In the genomic region with DNA sequence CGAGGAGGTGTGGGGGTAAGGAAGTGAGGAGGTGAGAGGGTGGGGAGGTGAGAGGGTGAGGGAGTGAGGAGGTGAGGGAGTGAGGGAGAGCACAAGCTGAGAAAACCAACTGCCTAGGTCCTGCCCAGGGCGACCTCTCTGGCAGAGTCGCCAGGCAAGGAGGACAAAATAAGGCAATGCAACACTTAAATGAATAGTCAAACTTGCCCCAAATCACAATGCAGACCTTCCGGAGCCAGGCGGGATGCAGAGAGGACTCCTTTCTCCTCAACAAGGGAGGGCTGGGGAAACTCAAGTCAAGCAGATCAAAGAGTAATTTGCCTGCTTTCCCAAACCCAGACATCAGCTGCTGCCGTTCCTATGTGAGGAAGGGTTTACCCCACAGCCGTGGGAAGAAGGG, we compare ENCODE assay signal across 1 cellular context.
TF ChIP-seq lines count a peak whose summit lies in the region.

No MANE protein-coding gene starts in this region.

TF ChIP-seq in H1, 55 proteins besides CTCF, POLR2A, EP300 and RAD21 (continued from another document):
- TF ChIP-seq, protein P1, sequence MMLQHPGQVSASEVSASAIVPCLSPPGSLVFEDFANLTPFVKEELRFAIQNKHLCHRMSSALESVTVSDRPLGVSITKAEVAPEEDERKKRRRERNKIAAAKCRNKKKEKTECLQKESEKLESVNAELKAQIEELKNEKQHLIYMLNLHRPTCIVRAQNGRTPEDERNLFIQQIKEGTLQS (IDR thresholded peaks at IDR 0.05; ENCODE audit: insufficient read depth, low read depth, low read length) = no peak
- TF ChIP-seq KDM5A (IDR thresholded peaks at IDR 0.05; ENCODE audit: low read length) (no peak), TAF1 (IDR thresholded peaks at IDR 0.05; ENCODE audit: low read depth, low read length) (no peak), HDAC2 (IDR thresholded peaks at IDR 0.05; ENCODE audit: borderline replicate concordance in 1 of 2, low read depth in 2 of 2, low read length in 2 of 2) (no peak), RFX5 (IDR thresholded peaks at IDR 0.05; ENCODE audit: borderline replicate concordance, low read depth, low read length) (no peak), FOSL1 (IDR thresholded peaks at IDR 0.05; ENCODE audit: insufficient read depth, low read depth, low read length) (no peak), SIX5 (IDR thresholded peaks at IDR 0.05; ENCODE audit: low read depth, low read length) (no peak), CEBPB (IDR thresholded peaks at IDR 0.05; ENCODE audit: low read depth, low read length) (no peak), GTF2F1 (IDR thresholded peaks at IDR 0.05; ENCODE audit: borderline replicate concordance, low read depth, low read length) (no peak), TEAD4 (IDR thresholded peaks at IDR 0.05; ENCODE audit: low read depth, low read length) (no peak), PHF8 (conservative IDR thresholded peaks at IDR 0.05; ENCODE audit: low read depth, low read length) (no peak), SUZ12 (IDR thresholded peaks at IDR 0.05; ENCODE audit: low read length) (no peak)
- TF ChIP-seq, protein P2, sequence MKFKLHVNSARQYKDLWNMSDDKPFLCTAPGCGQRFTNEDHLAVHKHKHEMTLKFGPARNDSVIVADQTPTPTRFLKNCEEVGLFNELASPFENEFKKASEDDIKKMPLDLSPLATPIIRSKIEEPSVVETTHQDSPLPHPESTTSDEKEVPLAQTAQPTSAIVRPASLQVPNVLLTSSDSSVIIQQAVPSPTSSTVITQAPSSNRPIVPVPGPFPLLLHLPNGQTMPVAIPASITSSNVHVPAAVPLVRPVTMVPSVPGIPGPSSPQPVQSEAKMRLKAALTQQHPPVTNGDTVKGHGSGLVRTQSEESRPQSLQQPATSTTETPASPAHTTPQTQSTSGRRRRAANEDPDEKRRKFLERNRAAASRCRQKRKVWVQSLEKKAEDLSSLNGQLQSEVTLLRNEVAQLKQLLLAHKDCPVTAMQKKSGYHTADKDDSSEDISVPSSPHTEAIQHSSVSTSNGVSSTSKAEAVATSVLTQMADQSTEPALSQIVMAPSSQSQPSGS (IDR thresholded peaks at IDR 0.05; ENCODE audit: low read length) = no peak
- TF ChIP-seq, protein P3, sequence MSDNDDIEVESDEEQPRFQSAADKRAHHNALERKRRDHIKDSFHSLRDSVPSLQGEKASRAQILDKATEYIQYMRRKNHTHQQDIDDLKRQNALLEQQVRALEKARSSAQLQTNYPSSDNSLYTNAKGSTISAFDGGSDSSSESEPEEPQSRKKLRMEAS (IDR thresholded peaks at IDR 0.05) = no peak
